ENCODE assay signal across 1 cellular context in genomic region chr1:26125946-26126320, GRCh38.
TF ChIP-seq lines count a peak whose summit lies in the region.

No MANE protein-coding gene starts in this region.

TF ChIP-seq in K562, 482 proteins besides CTCF, POLR2A, EP300 and RAD21 (continued from another document and continues in another):
- TF ChIP-seq, protein P1, sequence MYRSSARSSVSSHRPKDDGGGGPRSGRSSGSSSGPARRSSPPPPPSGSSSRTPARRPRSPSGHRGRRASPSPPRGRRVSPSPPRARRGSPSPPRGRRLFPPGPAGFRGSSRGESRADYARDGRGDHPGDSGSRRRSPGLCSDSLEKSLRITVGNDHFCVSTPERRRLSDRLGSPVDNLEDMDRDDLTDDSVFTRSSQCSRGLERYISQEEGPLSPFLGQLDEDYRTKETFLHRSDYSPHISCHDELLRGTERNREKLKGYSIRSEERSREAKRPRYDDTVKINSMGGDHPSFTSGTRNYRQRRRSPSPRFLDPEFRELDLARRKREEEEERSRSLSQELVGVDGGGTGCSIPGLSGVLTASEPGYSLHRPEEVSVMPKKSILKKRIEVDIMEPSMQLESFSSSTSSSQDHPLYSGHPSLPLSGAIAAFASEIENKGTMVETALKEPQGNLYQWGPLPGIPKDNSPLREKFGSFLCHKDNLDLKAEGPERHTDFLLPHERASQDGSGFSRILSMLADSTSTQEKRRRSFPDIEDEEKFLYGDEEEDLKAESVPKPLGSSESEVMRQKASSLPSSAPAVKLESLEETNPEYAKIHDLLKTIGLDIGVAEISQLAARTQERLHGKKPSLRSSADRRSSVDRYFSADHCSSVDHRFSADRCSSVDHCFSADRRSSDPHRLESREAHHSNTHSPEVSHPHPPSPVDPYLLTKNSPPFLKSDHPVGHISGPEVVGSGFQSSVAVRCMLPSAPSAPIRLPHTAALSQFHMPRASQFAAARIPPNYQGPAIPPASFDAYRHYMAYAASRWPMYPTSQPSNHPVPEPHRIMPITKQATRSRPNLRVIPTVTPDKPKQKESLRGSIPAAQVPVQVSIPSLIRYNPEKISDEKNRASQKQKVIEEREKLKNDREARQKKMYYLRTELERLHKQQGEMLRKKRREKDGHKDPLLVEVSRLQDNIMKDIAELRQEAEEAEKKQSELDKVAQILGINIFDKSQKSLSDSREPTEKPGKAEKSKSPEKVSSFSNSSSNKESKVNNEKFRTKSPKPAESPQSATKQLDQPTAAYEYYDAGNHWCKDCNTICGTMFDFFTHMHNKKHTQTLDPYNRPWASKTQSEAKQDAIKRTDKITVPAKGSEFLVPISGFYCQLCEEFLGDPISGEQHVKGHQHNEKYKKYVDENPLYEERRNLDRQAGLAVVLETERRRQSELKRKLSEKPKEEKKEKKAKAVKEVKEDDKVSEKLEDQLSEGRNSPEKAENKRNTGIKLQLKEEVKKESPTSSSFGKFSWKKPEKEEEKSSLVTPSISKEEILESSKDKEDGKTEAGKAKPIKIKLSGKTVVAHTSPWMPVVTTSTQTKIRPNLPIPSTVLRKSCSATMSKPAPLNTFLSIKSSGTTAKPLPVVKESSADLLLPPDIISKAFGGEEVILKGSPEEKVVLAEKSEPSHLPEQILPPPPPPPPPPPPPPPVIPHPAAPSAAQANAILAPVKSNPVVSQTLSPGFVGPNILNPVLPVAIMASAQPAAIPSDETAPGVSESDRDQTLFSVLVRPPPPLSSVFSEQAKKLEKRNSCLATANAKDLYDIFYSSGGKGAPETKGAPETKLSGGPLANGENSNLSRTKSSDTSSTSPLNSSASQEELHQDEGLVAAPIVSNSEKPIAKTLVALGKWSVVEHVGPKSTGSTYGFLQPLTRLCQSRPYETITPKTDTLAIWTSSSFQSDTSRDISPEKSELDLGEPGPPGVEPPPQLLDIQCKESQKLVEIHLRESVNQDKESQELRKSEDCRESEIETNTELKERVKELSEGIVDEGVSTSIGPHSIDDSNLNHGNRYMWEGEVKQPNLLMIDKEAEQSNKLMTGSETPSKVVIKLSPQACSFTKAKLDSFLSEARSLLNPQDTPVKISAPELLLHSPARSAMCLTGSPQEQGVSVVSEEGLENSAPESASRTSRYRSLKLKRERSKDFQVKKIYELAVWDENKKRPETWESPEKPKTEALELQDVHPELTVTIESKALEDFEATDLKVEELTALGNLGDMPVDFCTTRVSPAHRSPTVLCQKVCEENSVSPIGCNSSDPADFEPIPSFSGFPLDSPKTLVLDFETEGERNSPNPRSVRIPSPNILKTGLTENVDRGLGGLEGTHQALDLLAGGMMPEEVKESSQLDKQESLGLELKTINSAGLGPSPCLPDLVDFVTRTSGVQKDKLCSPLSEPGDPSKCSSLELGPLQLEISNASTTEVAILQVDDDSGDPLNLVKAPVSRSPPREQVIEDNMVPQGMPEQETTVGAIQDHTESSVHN (IDR thresholded peaks at IDR 0.05; ENCODE audit: borderline replicate concordance in 1 of 2, low read depth in 1 of 2), result 0 out of 4 replicates have a peak, but pooled peaks of 1 of the 2 experiments have one; percentile 53
- no peak for TF ChIP-seq CCAR2 (IDR thresholded peaks at IDR 0.05; ENCODE audit: low read depth, low read length)
- TF ChIP-seq USF1 (CRISPR knock-in tag; IDR thresholded peaks at IDR 0.05), result no peak
- TF ChIP-seq NCOA1 (IDR thresholded peaks at IDR 0.05; ENCODE audit: low read depth), result no peak
- TF ChIP-seq HDAC8 (tag; IDR thresholded peaks at IDR 0.05), result no peak
- TF ChIP-seq ZNF398 (CRISPR knock-in tag; IDR thresholded peaks at IDR 0.05), result peak; percentile 24; the same call in 1 of the 2 replicates
- 0 out of 2 replicates have a peak, but pooled peaks have one; percentile 4 for TF ChIP-seq DEAF1 (CRISPR knock-in tag; IDR thresholded peaks at IDR 0.05)
- TF ChIP-seq, protein P2, sequence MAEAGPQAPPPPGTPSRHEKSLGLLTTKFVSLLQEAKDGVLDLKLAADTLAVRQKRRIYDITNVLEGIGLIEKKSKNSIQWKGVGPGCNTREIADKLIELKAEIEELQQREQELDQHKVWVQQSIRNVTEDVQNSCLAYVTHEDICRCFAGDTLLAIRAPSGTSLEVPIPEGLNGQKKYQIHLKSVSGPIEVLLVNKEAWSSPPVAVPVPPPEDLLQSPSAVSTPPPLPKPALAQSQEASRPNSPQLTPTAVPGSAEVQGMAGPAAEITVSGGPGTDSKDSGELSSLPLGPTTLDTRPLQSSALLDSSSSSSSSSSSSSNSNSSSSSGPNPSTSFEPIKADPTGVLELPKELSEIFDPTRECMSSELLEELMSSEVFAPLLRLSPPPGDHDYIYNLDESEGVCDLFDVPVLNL (CRISPR knock-in tag; IDR thresholded peaks at IDR 0.05; ENCODE audit: low read depth), result no peak
- TF ChIP-seq JUNB (CRISPR knock-in tag; conservative IDR thresholded peaks at IDR 0.05), result no peak
- TF ChIP-seq ARHGAP35 (IDR thresholded peaks at IDR 0.05; ENCODE audit: partially characterized antibody), result no peak
- TF ChIP-seq C11orf30 (IDR thresholded peaks at IDR 0.05; ENCODE audit: low read depth), result no peak
- TF ChIP-seq ZBTB49 (CRISPR knock-in tag; IDR thresholded peaks at IDR 0.05; ENCODE audit: borderline replicate concordance), result no peak
- TF ChIP-seq NCOA4 (IDR thresholded peaks at IDR 0.05; ENCODE audit: partially characterized antibody), result no peak
- TF ChIP-seq DACH1 (IDR thresholded peaks at IDR 0.05; ENCODE audit: partially characterized antibody), result no peak
- 0 out of 4 replicates have a peak, but pooled peaks of 1 of the 2 experiments have one; percentile 12 for TF ChIP-seq SRF (CRISPR knock-in tag; IDR thresholded peaks at IDR 0.05)
- TF ChIP-seq DIDO1 (tag; IDR thresholded peaks at IDR 0.05; ENCODE audit: low read depth), result no peak
- no peak for TF ChIP-seq TFAM (CRISPR knock-in tag; conservative IDR thresholded peaks at IDR 0.05)
- TF ChIP-seq, protein P3, sequence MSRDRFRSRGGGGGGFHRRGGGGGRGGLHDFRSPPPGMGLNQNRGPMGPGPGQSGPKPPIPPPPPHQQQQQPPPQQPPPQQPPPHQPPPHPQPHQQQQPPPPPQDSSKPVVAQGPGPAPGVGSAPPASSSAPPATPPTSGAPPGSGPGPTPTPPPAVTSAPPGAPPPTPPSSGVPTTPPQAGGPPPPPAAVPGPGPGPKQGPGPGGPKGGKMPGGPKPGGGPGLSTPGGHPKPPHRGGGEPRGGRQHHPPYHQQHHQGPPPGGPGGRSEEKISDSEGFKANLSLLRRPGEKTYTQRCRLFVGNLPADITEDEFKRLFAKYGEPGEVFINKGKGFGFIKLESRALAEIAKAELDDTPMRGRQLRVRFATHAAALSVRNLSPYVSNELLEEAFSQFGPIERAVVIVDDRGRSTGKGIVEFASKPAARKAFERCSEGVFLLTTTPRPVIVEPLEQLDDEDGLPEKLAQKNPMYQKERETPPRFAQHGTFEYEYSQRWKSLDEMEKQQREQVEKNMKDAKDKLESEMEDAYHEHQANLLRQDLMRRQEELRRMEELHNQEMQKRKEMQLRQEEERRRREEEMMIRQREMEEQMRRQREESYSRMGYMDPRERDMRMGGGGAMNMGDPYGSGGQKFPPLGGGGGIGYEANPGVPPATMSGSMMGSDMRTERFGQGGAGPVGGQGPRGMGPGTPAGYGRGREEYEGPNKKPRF (IDR thresholded peaks at IDR 0.05; ENCODE audit: low read depth, low read length), result no peak
- TF ChIP-seq ELF4 (CRISPR knock-in tag; IDR thresholded peaks at IDR 0.05), result peak; percentile 28; the same call in 1 of the 2 replicates
- TF ChIP-seq ZHX1 (conservative IDR thresholded peaks at IDR 0.05; ENCODE audit: low read length), result no peak
- no peak for TF ChIP-seq CBX8 (IDR thresholded peaks at IDR 0.05; ENCODE audit: borderline replicate concordance, extremely low read depth, low read depth, low read length, poor library complexity, severe bottlenecking)
- TF ChIP-seq ZNF23 (CRISPR knock-in tag; IDR thresholded peaks at IDR 0.05), result no peak
- TF ChIP-seq TCF3 (CRISPR knock-in tag; IDR thresholded peaks at IDR 0.05), result no peak
- no peak for TF ChIP-seq CEBPG (CRISPR knock-in tag; IDR thresholded peaks at IDR 0.05)
- TF ChIP-seq CEBPG (tag; conservative IDR thresholded peaks at IDR 0.05 in 1 of 2, IDR thresholded peaks at IDR 0.05 in 1 of 2), result no peak
- TF ChIP-seq MCM5 (IDR thresholded peaks at IDR 0.05; ENCODE audit: low read depth), result no peak
- TF ChIP-seq, protein P4, sequence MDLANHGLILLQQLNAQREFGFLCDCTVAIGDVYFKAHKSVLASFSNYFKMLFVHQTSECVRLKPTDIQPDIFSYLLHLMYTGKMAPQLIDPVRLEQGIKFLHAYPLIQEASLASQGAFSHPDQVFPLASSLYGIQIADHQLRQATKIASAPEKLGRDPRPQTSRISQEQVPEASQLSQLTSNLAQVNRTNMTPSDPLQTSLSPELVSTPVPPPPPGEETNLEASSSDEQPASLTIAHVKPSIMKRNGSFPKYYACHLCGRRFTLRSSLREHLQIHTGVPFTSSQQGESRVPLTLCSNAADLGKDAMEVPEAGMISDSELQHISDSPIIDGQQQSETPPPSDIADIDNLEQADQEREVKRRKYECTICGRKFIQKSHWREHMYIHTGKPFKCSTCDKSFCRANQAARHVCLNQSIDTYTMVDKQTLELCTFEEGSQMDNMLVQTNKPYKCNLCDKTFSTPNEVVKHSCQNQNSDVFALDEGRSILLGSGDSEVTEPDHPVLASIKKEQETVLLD (IDR thresholded peaks at IDR 0.05), result no peak
- TF ChIP-seq, protein P5, sequence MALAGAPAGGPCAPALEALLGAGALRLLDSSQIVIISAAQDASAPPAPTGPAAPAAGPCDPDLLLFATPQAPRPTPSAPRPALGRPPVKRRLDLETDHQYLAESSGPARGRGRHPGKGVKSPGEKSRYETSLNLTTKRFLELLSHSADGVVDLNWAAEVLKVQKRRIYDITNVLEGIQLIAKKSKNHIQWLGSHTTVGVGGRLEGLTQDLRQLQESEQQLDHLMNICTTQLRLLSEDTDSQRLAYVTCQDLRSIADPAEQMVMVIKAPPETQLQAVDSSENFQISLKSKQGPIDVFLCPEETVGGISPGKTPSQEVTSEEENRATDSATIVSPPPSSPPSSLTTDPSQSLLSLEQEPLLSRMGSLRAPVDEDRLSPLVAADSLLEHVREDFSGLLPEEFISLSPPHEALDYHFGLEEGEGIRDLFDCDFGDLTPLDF (CRISPR knock-in tag; IDR thresholded peaks at IDR 0.05), result 0 out of 2 replicates have a peak, but pooled peaks have one; percentile 2
- TF ChIP-seq FIP1L1 (IDR thresholded peaks at IDR 0.05; ENCODE audit: low read depth, low read length, poor library complexity, severe bottlenecking), result no peak
